In the genomic region with DNA sequence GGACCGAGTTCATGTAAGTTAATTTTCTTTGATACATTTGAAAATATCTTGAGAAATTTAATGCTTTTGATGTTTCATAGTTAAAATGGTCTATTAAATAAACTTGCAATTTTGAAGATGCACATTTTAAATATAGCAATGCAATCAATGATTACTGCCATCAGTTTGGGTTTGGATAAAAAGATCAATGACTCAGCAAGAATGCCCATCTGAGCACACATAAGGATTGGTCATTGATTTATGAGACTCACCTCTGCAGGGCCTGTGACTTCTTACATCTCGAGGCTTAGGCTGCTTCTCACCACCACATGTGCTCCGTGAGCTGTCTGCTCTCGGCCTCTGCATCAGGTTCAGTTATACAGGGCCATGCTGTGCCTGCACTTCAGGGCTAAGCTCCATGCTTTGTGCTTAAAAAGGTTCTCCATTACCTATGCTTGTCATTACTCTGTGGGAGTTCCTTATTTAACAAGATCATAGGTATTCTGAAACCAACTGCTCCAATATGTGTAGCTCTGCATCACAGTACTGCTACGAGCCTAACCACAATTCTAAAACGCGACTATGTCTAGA, we compare ENCODE assay signal across 15 cellular contexts.
"Had no signal": no experiment of that assay in that cellular context is flagged by ENCODE, and none has a peak within 500 bp of the region (broad histone marks: within the 10 kb centered on the region; RNA-seq: fewer than 3 reads in every experiment).

No MANE protein-coding gene starts in this region.

- H3K4me1 ChIP-seq: lower lobe of right lung, pancreas had no signal

- H3K36me3 Mint-ChIP-seq: activated naive CD8-positive, alpha-beta T cell treated with anti-CD3 and anti-CD28 coated beads, Interleukin-2, amount 10 ng/mL, durations not matched to agents 7 days and 5 days; stimulated activated memory B cell treated with anti-CD40 and anti-IgM and Interleukin-4, amounts not matched to agents 10 μg/mL and 1 μg/mL and 100 μg/mL, for 72 hours had no signal

- H3K36me3 ChIP-seq: lower lobe of right lung, pancreas had no signal

- FAIRE-seq: islet of Langerhans, pancreas had no signal

- H3K9me3 ChIP-seq: lower lobe of right lung, pancreas had no signal

- H3K27ac Mint-ChIP-seq: activated CD4-positive, alpha-beta T cell treated with anti-CD3 and anti-CD28 coated beads, Interleukin-2, amount 10 ng/mL, durations not matched to agents 7 days and 5 days; activated naive CD8-positive, alpha-beta T cell treated with anti-CD3 and anti-CD28 coated beads, Interleukin-2, amount 10 ng/mL, durations not matched to agents 7 days and 5 days; stimulated activated memory B cell treated with anti-CD40 and anti-IgM and Interleukin-4, amounts not matched to agents 10 μg/mL and 1 μg/mL and 100 μg/mL, for 72 hours; T-helper 2 cell treated with Interferon-gamma antibody and Interleukin-4, amounts not matched to agents 5 μg/mL and 100 μg/mL, for 36 hours had no signal

- DNase-seq: activated CD4-positive, alpha-beta T cell treated with anti-CD3 and anti-CD28 coated beads, Interleukin-2, amount 10 ng/mL, durations not matched to agents 7 days and 5 days; activated gamma-delta T cell treated with Interleukin-2 at 50 U/mL for 16 hours; activated naive CD8-positive, alpha-beta T cell treated with anti-CD3 and anti-CD28 coated beads, Interleukin-2, amount 10 ng/mL, durations not matched to agents 7 days and 5 days; anterior cingulate cortex; cortex of kidney; effector CD8-positive, alpha-beta T cell; foreskin keratinocyte; head of caudate nucleus; left colon; lower lobe of right lung; pancreas; stimulated activated CD4-positive, alpha-beta T cell treated with anti-CD3 and anti-CD28 coated beads, Interleukin-2, amount 100 ng/mL, for 48 hours had no signal

- H3K4me3 ChIP-seq: lower lobe of right lung, pancreas had no signal

- H3K27ac ChIP-seq: foreskin keratinocyte, lower lobe of right lung, pancreas had no signal

- H3K27me3 ChIP-seq: foreskin keratinocyte, pancreas had no signal

- H3K27me3 Mint-ChIP-seq: activated CD4-positive, alpha-beta T cell treated with anti-CD3 and anti-CD28 coated beads, Interleukin-2, amount 10 ng/mL, durations not matched to agents 7 days and 5 days; activated naive CD8-positive, alpha-beta T cell treated with anti-CD3 and anti-CD28 coated beads, Interleukin-2, amount 10 ng/mL, durations not matched to agents 7 days and 5 days; stimulated activated memory B cell treated with anti-CD40 and anti-IgM and Interleukin-4, amounts not matched to agents 10 μg/mL and 1 μg/mL and 100 μg/mL, for 72 hours had no signal

- H3K4me3 Mint-ChIP-seq: activated CD4-positive, alpha-beta T cell treated with anti-CD3 and anti-CD28 coated beads, Interleukin-2, amount 10 ng/mL, durations not matched to agents 7 days and 5 days; activated naive CD8-positive, alpha-beta T cell treated with anti-CD3 and anti-CD28 coated beads, Interleukin-2, amount 10 ng/mL, durations not matched to agents 7 days and 5 days; stimulated activated memory B cell treated with anti-CD40 and anti-IgM and Interleukin-4, amounts not matched to agents 10 μg/mL and 1 μg/mL and 100 μg/mL, for 72 hours; T-helper 2 cell treated with Interferon-gamma antibody and Interleukin-4, amounts not matched to agents 5 μg/mL and 100 μg/mL, for 36 hours had no signal

- ATAC-seq: foreskin keratinocyte; left colon; lower lobe of right lung; pancreas; stimulated activated memory B cell treated with anti-CD40 and anti-IgM and Interleukin-4, amounts not matched to agents 10 μg/mL and 1 μg/mL and 100 μg/mL, for 72 hours had no signal

- H3K4me1 Mint-ChIP-seq: activated CD4-positive, alpha-beta T cell treated with anti-CD3 and anti-CD28 coated beads, Interleukin-2, amount 10 ng/mL, durations not matched to agents 7 days and 5 days; activated naive CD8-positive, alpha-beta T cell treated with anti-CD3 and anti-CD28 coated beads, Interleukin-2, amount 10 ng/mL, durations not matched to agents 7 days and 5 days; stimulated activated memory B cell treated with anti-CD40 and anti-IgM and Interleukin-4, amounts not matched to agents 10 μg/mL and 1 μg/mL and 100 μg/mL, for 72 hours had no signal

- H3K9me3 Mint-ChIP-seq: activated CD4-positive, alpha-beta T cell treated with anti-CD3 and anti-CD28 coated beads, Interleukin-2, amount 10 ng/mL, durations not matched to agents 7 days and 5 days; activated naive CD8-positive, alpha-beta T cell treated with anti-CD3 and anti-CD28 coated beads, Interleukin-2, amount 10 ng/mL, durations not matched to agents 7 days and 5 days; stimulated activated memory B cell treated with anti-CD40 and anti-IgM and Interleukin-4, amounts not matched to agents 10 μg/mL and 1 μg/mL and 100 μg/mL, for 72 hours; T-helper 2 cell treated with Interferon-gamma antibody and Interleukin-4, amounts not matched to agents 5 μg/mL and 100 μg/mL, for 36 hours had no signal
